22 cellular contexts compared by ENCODE assay signal in genomic region chr18:61803393-61803792, GRCh38.
"Had no signal": no experiment of that assay in that cellular context is flagged by ENCODE, and none has a peak within 500 bp of the region (broad histone marks: within the 10 kb centered on the region; RNA-seq: fewer than 3 reads in every experiment).

No MANE protein-coding gene starts in this region.

- H3K9me3 Mint-ChIP-seq: mesothelial cell of epicardium; naive B cell; natural killer cell treated with Interleukin-12 subunit alpha and Interleukin-12 subunit beta and Interleukin-15 and Interleukin-18, amount 100 ng/mL, for 72 hours; stimulated activated memory B cell treated with anti-CD40 and anti-IgM and Interleukin-4, amounts not matched to agents 10 μg/mL and 1 μg/mL and 100 μg/mL, for 72 hours had no signal

- H3K36me3 ChIP-seq: left lung, prostate gland, right atrium auricular region, sigmoid colon, tibial artery had no signal

- H3K4me3 ChIP-seq: left lung, mucosa of descending colon, prostate gland, right atrium auricular region, sigmoid colon, testis, tibial artery had no signal

- DNase-seq: cortex of kidney; effector memory CD8-positive, alpha-beta T cell; head of caudate nucleus; left cardiac atrium; left lung; mesenchymal stem cell; mucosa of descending colon; naive B cell; nucleus accumbens; sigmoid colon; stimulated activated CD4-positive, alpha-beta T cell treated with anti-CD3 and anti-CD28 coated beads, Interleukin-2, amount 100 ng/mL, for 24 hours; stimulated activated CD4-positive, alpha-beta T cell treated with anti-CD3 and anti-CD28 coated beads, Interleukin-4, amount 100 ng/mL, for 24 hours; stimulated activated naive CD8-positive, alpha-beta T cell treated with anti-CD3 and anti-CD28 coated beads, Interleukin-15, Interleukin-2, amounts not matched to agents 100 U/mL and 50 U/mL, for 24 hours; substantia nigra; testis; tibial artery had no signal

- H3K27ac ChIP-seq: left lung, prostate gland, right atrium auricular region, sigmoid colon, testis, tibial artery had no signal

- H3K27ac Mint-ChIP-seq: effector memory CD8-positive, alpha-beta T cell; mesothelial cell of epicardium; naive B cell; natural killer cell treated with Interleukin-12 subunit alpha and Interleukin-12 subunit beta and Interleukin-15 and Interleukin-18, amount 100 ng/mL, for 72 hours; stimulated activated memory B cell treated with anti-CD40 and anti-IgM and Interleukin-4, amounts not matched to agents 10 μg/mL and 1 μg/mL and 100 μg/mL, for 72 hours; type B pancreatic cell had no signal

- H3K36me3 Mint-ChIP-seq: mesothelial cell of epicardium; naive B cell; natural killer cell treated with Interleukin-12 subunit alpha and Interleukin-12 subunit beta and Interleukin-15 and Interleukin-18, amount 100 ng/mL, for 72 hours; stimulated activated memory B cell treated with anti-CD40 and anti-IgM and Interleukin-4, amounts not matched to agents 10 μg/mL and 1 μg/mL and 100 μg/mL, for 72 hours; type B pancreatic cell had no signal

- H3K9me3 ChIP-seq: left lung, mucosa of descending colon, prostate gland, right atrium auricular region, sigmoid colon, testis, tibial artery had no signal

- ATAC-seq: effector memory CD8-positive, alpha-beta T cell; left cardiac atrium; left lung; mucosa of descending colon; natural killer cell treated with Interleukin-12 subunit alpha and Interleukin-12 subunit beta and Interleukin-15 and Interleukin-18, amount 100 ng/mL, for 72 hours; stimulated activated memory B cell treated with anti-CD40 and anti-IgM and Interleukin-4, amounts not matched to agents 10 μg/mL and 1 μg/mL and 100 μg/mL, for 72 hours; stimulated activated naive CD8-positive, alpha-beta T cell treated with anti-CD3 and anti-CD28 coated beads, Interleukin-15, Interleukin-2, amounts not matched to agents 100 U/mL and 50 U/mL, for 24 hours had no signal

- H3K27me3 Mint-ChIP-seq: naive B cell; stimulated activated memory B cell treated with anti-CD40 and anti-IgM and Interleukin-4, amounts not matched to agents 10 μg/mL and 1 μg/mL and 100 μg/mL, for 72 hours; type B pancreatic cell had no signal

- H3K4me1 Mint-ChIP-seq: mesothelial cell of epicardium; naive B cell; stimulated activated memory B cell treated with anti-CD40 and anti-IgM and Interleukin-4, amounts not matched to agents 10 μg/mL and 1 μg/mL and 100 μg/mL, for 72 hours had no signal

- H3K27me3 ChIP-seq: left lung, right atrium auricular region, sigmoid colon, testis, tibial artery had no signal

- H3K4me1 ChIP-seq: left lung, prostate gland, right atrium auricular region, sigmoid colon, testis, tibial artery had no signal

- H3K4me3 Mint-ChIP-seq: effector memory CD8-positive, alpha-beta T cell; mesothelial cell of epicardium; naive B cell; natural killer cell treated with Interleukin-12 subunit alpha and Interleukin-12 subunit beta and Interleukin-15 and Interleukin-18, amount 100 ng/mL, for 72 hours; stimulated activated memory B cell treated with anti-CD40 and anti-IgM and Interleukin-4, amounts not matched to agents 10 μg/mL and 1 μg/mL and 100 μg/mL, for 72 hours; type B pancreatic cell had no signal
